ENCODE assay signal across 24 cellular contexts in genomic region chr19:2912306-2912705, GRCh38. TPM values are rescaled to one million over a fixed set of nuclear protein-coding genes. Genes with fewer than 3 reads are reported as not detected.
DNase-seq lines count a peak whose midpoint lies in the region; ATAC-seq lines count a peak whose summit lies in the region.
"Had no signal": no experiment of that assay in that cellular context is flagged by ENCODE, and none has a peak within 500 bp of the region (broad histone marks: within the 10 kb centered on the region; RNA-seq: fewer than 3 reads in every experiment).

No MANE protein-coding gene starts in this region.

- peaks cover 11% of the 10 kb centered on the region for H3K9me3 Mint-ChIP-seq in activated naive CD4-positive, alpha-beta T cell treated with anti-CD3 and anti-CD28 coated beads for 36 hours
- H3K9me3 Mint-ChIP-seq in activated naive CD4-positive, alpha-beta T cell treated with anti-CD3 and anti-CD28 coated beads, Interleukin-2, amount 10 ng/mL, durations not matched to agents 7 days and 5 days = peaks cover 46% of the 10 kb centered on the region
- H3K9me3 Mint-ChIP-seq in stimulated activated naive CD8-positive, alpha-beta T cell treated with anti-CD3 and anti-CD28 coated beads, Interleukin-15, amount 100 ng/mL, for 72 hours = peaks cover 6 to 13% of the 10 kb centered on the region in 2 donors

- intact Hi-C loops in activated naive CD4-positive, alpha-beta T cell treated with anti-CD3 and anti-CD28 coated beads for 36 hours (cut with micrococcal nuclease) = no loop called here

- ATAC-seq in stimulated activated naive CD8-positive, alpha-beta T cell treated with anti-CD3 and anti-CD28 coated beads, Interleukin-15, Interleukin-2, amounts not matched to agents 100 U/mL and 50 U/mL, for 24 hours = peak; percentile 74
- no peak for ATAC-seq in stimulated activated naive CD8-positive, alpha-beta T cell treated with anti-CD3 and anti-CD28 coated beads, Interleukin-15, amount 100 ng/mL, for 72 hours
- ATAC-seq: GM12878 had no signal

- peaks cover 33% of the 10 kb centered on the region for H3K36me3 Mint-ChIP-seq in activated naive CD4-positive, alpha-beta T cell treated with anti-CD3 and anti-CD28 coated beads for 36 hours (ENCODE audit: low read depth)
- H3K36me3 Mint-ChIP-seq in activated naive CD4-positive, alpha-beta T cell treated with anti-CD3 and anti-CD28 coated beads, Interleukin-2, amount 10 ng/mL, durations not matched to agents 7 days and 5 days = peaks cover 54% of the 10 kb centered on the region

- peak overlapping the region; percentile 81 for H3K27ac Mint-ChIP-seq in activated naive CD4-positive, alpha-beta T cell treated with anti-CD3 and anti-CD28 coated beads for 36 hours
- no peak overlapping the region for H3K27ac Mint-ChIP-seq in activated naive CD4-positive, alpha-beta T cell treated with anti-CD3 and anti-CD28 coated beads, Interleukin-2, amount 10 ng/mL, durations not matched to agents 7 days and 5 days
- H3K27ac Mint-ChIP-seq in stimulated activated naive CD8-positive, alpha-beta T cell treated with anti-CD3 and anti-CD28 coated beads, Interleukin-15, amount 100 ng/mL, for 72 hours = no peak overlapping the region
- H3K27ac Mint-ChIP-seq: IgD-negative memory B cell had no signal

- CTCF ChIA-PET in activated naive CD4-positive, alpha-beta T cell treated with anti-CD3 and anti-CD28 coated beads for 36 hours (lab: Charles Lee) = interaction anchor here (0.6 to 1.1 kb wide), 3 partner anchors 11 to 191 kb away, joined by 3 to 5 read pairs (median 4); no protein-coding TSS in a partner anchor
- CTCF ChIA-PET in activated naive CD4-positive, alpha-beta T cell treated with anti-CD3 and anti-CD28 coated beads, Interleukin-2, amount 10 ng/mL, durations not matched to agents 7 days and 5 days (lab: Charles Lee) = no interaction called here

- peak; percentile 40 for DNase-seq in activated CD4-positive, alpha-beta T cell treated with anti-CD3 and anti-CD28 coated beads for 48 hours
- DNase-seq in activated CD4-positive, alpha-beta T cell treated with anti-CD3 and anti-CD28 coated beads for 1 hour = no peak
- peak; percentile 50 for DNase-seq in activated naive CD4-positive, alpha-beta T cell treated with anti-CD3 and anti-CD28 coated beads for 36 hours
- DNase-seq in activated naive CD4-positive, alpha-beta T cell treated with anti-CD3 and anti-CD28 coated beads, Interleukin-2, amount 10 ng/mL, durations not matched to agents 7 days and 5 days = no peak
- DNase-seq in stimulated activated naive CD8-positive, alpha-beta T cell treated with anti-CD3 and anti-CD28 coated beads, Interleukin-15, Interleukin-2, amounts not matched to agents 100 U/mL and 50 U/mL, for 24 hours = no peak
- no peak for DNase-seq in stimulated activated naive CD8-positive, alpha-beta T cell treated with anti-CD3 and anti-CD28 coated beads, Interleukin-15, amount 100 ng/mL, for 72 hours
- no peak for DNase-seq in OCI-M2 (lab: John Stamatoyannopoulos, UW; ENCODE audit: unreplicated experiment)
- DNase-seq: 8988T; Caco-2; CD4-positive, alpha-beta memory T cell; DMS 273 treated with DMSO at 0.1 percent for 48 hours; DMS79 treated with DMSO at 0.1 percent for 48 hours; H7; NCI-H1105; NCI-H1694; NCI-H2081; NCI-H2171; NCI-H345; NCI-H524; NCI-H774; NK-92 treated with Interleukin-12 subunit alpha and Interleukin-12 subunit beta, amount 100 ng/mL, for 24 hours had no signal

- no peaks in the 10 kb centered on the region for H3K27me3 Mint-ChIP-seq in activated naive CD4-positive, alpha-beta T cell treated with anti-CD3 and anti-CD28 coated beads for 36 hours (ENCODE audit: low read depth)
- H3K27me3 Mint-ChIP-seq in activated naive CD4-positive, alpha-beta T cell treated with anti-CD3 and anti-CD28 coated beads, Interleukin-2, amount 10 ng/mL, durations not matched to agents 7 days and 5 days = no peaks in the 10 kb centered on the region
- H3K27me3 Mint-ChIP-seq in stimulated activated naive CD8-positive, alpha-beta T cell treated with anti-CD3 and anti-CD28 coated beads, Interleukin-15, amount 100 ng/mL, for 72 hours = no peaks in the 10 kb centered on the region
- H3K27me3 Mint-ChIP-seq: CD4-positive, alpha-beta memory T cell; IgD-negative memory B cell had no signal

- peaks cover 26% of the 10 kb centered on the region for H3K4me1 Mint-ChIP-seq in activated naive CD4-positive, alpha-beta T cell treated with anti-CD3 and anti-CD28 coated beads for 36 hours (ENCODE audit: low read depth)
- peaks cover 3% of the 10 kb centered on the region for H3K4me1 Mint-ChIP-seq in activated naive CD4-positive, alpha-beta T cell treated with anti-CD3 and anti-CD28 coated beads, Interleukin-2, amount 10 ng/mL, durations not matched to agents 7 days and 5 days
- peaks cover 33% of the 10 kb centered on the region for H3K4me1 Mint-ChIP-seq in stimulated activated naive CD8-positive, alpha-beta T cell treated with anti-CD3 and anti-CD28 coated beads, Interleukin-15, amount 100 ng/mL, for 72 hours

- peak overlapping the region; percentile 11 for H3K4me3 Mint-ChIP-seq in activated naive CD4-positive, alpha-beta T cell treated with anti-CD3 and anti-CD28 coated beads for 36 hours
- no peak overlapping the region for H3K4me3 Mint-ChIP-seq in activated naive CD4-positive, alpha-beta T cell treated with anti-CD3 and anti-CD28 coated beads, Interleukin-2, amount 10 ng/mL, durations not matched to agents 7 days and 5 days
- H3K4me3 Mint-ChIP-seq in stimulated activated naive CD8-positive, alpha-beta T cell treated with anti-CD3 and anti-CD28 coated beads, Interleukin-15, amount 100 ng/mL, for 72 hours = no peak overlapping the region
- H3K4me3 Mint-ChIP-seq: CD4-positive, alpha-beta memory T cell; IgD-negative memory B cell had no signal

RNA-seq across cellular contexts. Expression of gene ZNF57, which starts 11.6 kb away (rescaled TPM):
- 1 to 10 TPM; 3.9 to 4.7 TPM for total RNA-seq in activated naive CD4-positive, alpha-beta T cell treated with anti-CD3 and anti-CD28 coated beads for 36 hours

RNA-seq across cellular contexts. Expression of gene ZNF77, which starts 32.5 kb away (rescaled TPM):
- total RNA-seq in activated naive CD4-positive, alpha-beta T cell treated with anti-CD3 and anti-CD28 coated beads for 36 hours = 1 to 10 TPM; 3.7 to 3.9 TPM

RNA-seq across cellular contexts. Expression of gene ZNF556, which starts 45.2 kb away (rescaled TPM):
- not detected for total RNA-seq in activated naive CD4-positive, alpha-beta T cell treated with anti-CD3 and anti-CD28 coated beads for 36 hours
- total RNA-seq: CD4-positive, alpha-beta memory T cell; GM12878; Peyer's patch had no signal

Comparison
In these comparisons a context has a peak if more than half of its experiments do, and no peak if none do; other contexts are left out.
1. DNase-seq: peak in activated CD4-positive, alpha-beta T cell treated with anti-CD3 and anti-CD28 coated beads for 48 hours (single experiment) and activated naive CD4-positive, alpha-beta T cell treated with anti-CD3 and anti-CD28 coated beads for 36 hours (single experiment); none in activated CD4-positive, alpha-beta T cell treated with anti-CD3 and anti-CD28 coated beads for 1 hour (single experiment), activated naive CD4-positive, alpha-beta T cell treated with anti-CD3 and anti-CD28 coated beads, Interleukin-2, amount 10 ng/mL, durations not matched to agents 7 days and 5 days (single experiment), stimulated activated naive CD8-positive, alpha-beta T cell treated with anti-CD3 and anti-CD28 coated beads, Interleukin-15, Interleukin-2, amounts not matched to agents 100 U/mL and 50 U/mL, for 24 hours (single experiment), stimulated activated naive CD8-positive, alpha-beta T cell treated with anti-CD3 and anti-CD28 coated beads, Interleukin-15, amount 100 ng/mL, for 72 hours (0 of 2) and OCI-M2 (single experiment).